ENCODE assay signal across 13 cellular contexts in the genomic region with DNA sequence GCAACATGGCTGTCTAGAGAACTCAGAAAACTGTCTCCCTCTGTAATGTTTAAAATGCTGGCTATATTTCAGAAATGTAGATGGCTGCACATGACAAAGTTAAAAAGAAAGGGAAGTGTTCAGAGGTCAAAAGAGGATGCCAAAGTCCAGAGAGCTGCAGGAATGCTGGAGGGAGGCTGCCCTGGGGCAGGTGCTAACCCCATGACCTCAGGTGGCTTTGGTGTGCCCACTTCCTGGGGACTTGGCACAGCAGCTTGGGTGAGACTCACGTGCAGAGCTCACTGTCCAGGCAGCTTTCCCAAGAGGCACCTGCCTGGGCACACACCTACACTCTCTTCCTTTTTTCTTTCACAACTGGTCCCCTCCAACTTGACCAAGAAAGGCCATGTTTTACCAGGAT.
"Had no signal": no experiment of that assay in that cellular context is flagged by ENCODE, and none has a peak within 500 bp of the region (broad histone marks: within the 10 kb centered on the region; RNA-seq: fewer than 3 reads in every experiment).

No MANE protein-coding gene starts in this region.

- H3K27ac Mint-ChIP-seq: activated CD4-positive, alpha-beta T cell treated with anti-CD3 and anti-CD28 coated beads, Interleukin-2, amount 10 ng/mL, durations not matched to agents 7 days and 5 days; activated naive CD8-positive, alpha-beta T cell; memory B cell; stimulated activated naive B cell treated with anti-CD40 and anti-IgM and Interleukin-4, amounts not matched to agents 10 μg/mL and 1 μg/mL and 100 μg/mL, for 72 hours had no signal

- H3K4me3 ChIP-seq: tibial artery had no signal

- H3K4me1 Mint-ChIP-seq: activated CD4-positive, alpha-beta T cell treated with anti-CD3 and anti-CD28 coated beads, Interleukin-2, amount 10 ng/mL, durations not matched to agents 7 days and 5 days; memory B cell; stimulated activated naive B cell treated with anti-CD40 and anti-IgM and Interleukin-4, amounts not matched to agents 10 μg/mL and 1 μg/mL and 100 μg/mL, for 72 hours had no signal

- DNase-seq: activated CD4-positive, alpha-beta T cell treated with anti-CD3 and anti-CD28 coated beads, Interleukin-2, amount 10 ng/mL, durations not matched to agents 7 days and 5 days; activated CD4-positive, CD25-positive, alpha-beta regulatory T cell; activated CD8-positive, alpha-beta memory T cell treated with anti-CD3 and anti-CD28 coated beads, Interleukin-2, amount 50 U/mL, for 48 hours; activated gamma-delta T cell treated with Interleukin-2 at 50 U/mL for 16 hours; brain microvascular endothelial cell; posterior cingulate gyrus; retina; stimulated activated naive B cell treated with anti-CD40 and anti-IgM and Interleukin-4, amounts not matched to agents 10 μg/mL and 1 μg/mL and 100 μg/mL, for 72 hours; T-helper 2 cell; tibial artery had no signal

- H3K27me3 ChIP-seq: brain microvascular endothelial cell, tibial artery had no signal

- H3K9me3 ChIP-seq: tibial artery had no signal

- H3K9me3 Mint-ChIP-seq: activated CD4-positive, alpha-beta T cell treated with anti-CD3 and anti-CD28 coated beads, Interleukin-2, amount 10 ng/mL, durations not matched to agents 7 days and 5 days; memory B cell; nephron; stimulated activated naive B cell treated with anti-CD40 and anti-IgM and Interleukin-4, amounts not matched to agents 10 μg/mL and 1 μg/mL and 100 μg/mL, for 72 hours had no signal

- ATAC-seq: stimulated activated naive B cell treated with anti-CD40 and anti-IgM and Interleukin-4, amounts not matched to agents 10 μg/mL and 1 μg/mL and 100 μg/mL, for 72 hours had no signal

- H3K4me3 Mint-ChIP-seq: activated CD4-positive, alpha-beta T cell treated with anti-CD3 and anti-CD28 coated beads, Interleukin-2, amount 10 ng/mL, durations not matched to agents 7 days and 5 days; activated naive CD8-positive, alpha-beta T cell; memory B cell; stimulated activated naive B cell treated with anti-CD40 and anti-IgM and Interleukin-4, amounts not matched to agents 10 μg/mL and 1 μg/mL and 100 μg/mL, for 72 hours had no signal

- H3K36me3 ChIP-seq: brain microvascular endothelial cell, tibial artery had no signal

- H3K36me3 Mint-ChIP-seq: activated naive CD8-positive, alpha-beta T cell; memory B cell; stimulated activated naive B cell treated with anti-CD40 and anti-IgM and Interleukin-4, amounts not matched to agents 10 μg/mL and 1 μg/mL and 100 μg/mL, for 72 hours had no signal

- H3K27ac ChIP-seq: brain microvascular endothelial cell had no signal
